13 cellular contexts compared by ENCODE assay signal in genomic region chr22:42945736-42946135, GRCh38.
DNase-seq lines count a peak whose midpoint lies in the region; ATAC-seq and TF ChIP-seq lines count a peak whose summit lies in the region.
"Had no signal": no experiment of that assay in that cellular context is flagged by ENCODE, and none has a peak within 500 bp of the region (broad histone marks: within the 10 kb centered on the region; RNA-seq: fewer than 3 reads in every experiment).

No MANE protein-coding gene starts in this region.

- H3K27me3 ChIP-seq in ascending aorta (no peaks in the 10 kb centered on the region), thyroid gland (no peaks in the 10 kb centered on the region), A673 (replicated peaks; ENCODE audit: insufficient read depth, low read depth, low read length, poor library complexity) (no peaks in the 10 kb centered on the region)

- H3K9me3 Mint-ChIP-seq in activated CD8-positive, alpha-beta T cell treated with anti-CD3 and anti-CD28 coated beads, Interleukin-2, amount 10 ng/mL, durations not matched to agents 7 days and 5 days (ENCODE audit: insufficient read depth) = no peaks in the 10 kb centered on the region
- no peaks in the 10 kb centered on the region for H3K9me3 Mint-ChIP-seq in activated CD8-positive, alpha-beta T cell treated with anti-CD3 and anti-CD28 coated beads for 36 hours
- H3K9me3 Mint-ChIP-seq: activated T-cell treated with anti-CD3 and anti-CD28 coated beads, Interleukin-2, amount 50 U/mL, for 72 hours; stimulated activated naive B cell treated with anti-CD40 and anti-IgM and Interleukin-4, amounts not matched to agents 10 μg/mL and 1 μg/mL and 100 μg/mL, for 72 hours had no signal

- no TSS peak for BruUV-seq in A673 (replicated peaks; lab: Mats Ljungman, UMichigan)

- no peaks in the 10 kb centered on the region for H3K27me3 Mint-ChIP-seq in activated CD8-positive, alpha-beta T cell treated with anti-CD3 and anti-CD28 coated beads, Interleukin-2, amount 10 ng/mL, durations not matched to agents 7 days and 5 days (ENCODE audit: low read depth)
- no peaks in the 10 kb centered on the region for H3K27me3 Mint-ChIP-seq in activated CD8-positive, alpha-beta T cell treated with anti-CD3 and anti-CD28 coated beads for 36 hours
- H3K27me3 Mint-ChIP-seq: stimulated activated naive B cell treated with anti-CD40 and anti-IgM and Interleukin-4, amounts not matched to agents 10 μg/mL and 1 μg/mL and 100 μg/mL, for 72 hours had no signal

- H3K36me3 ChIP-seq in ascending aorta = peaks cover 0 to 3% of the 10 kb centered on the region in 2 donors
- no peaks in the 10 kb centered on the region for H3K36me3 ChIP-seq in thyroid gland
- H3K36me3 ChIP-seq in A673 (ENCODE audit: insufficient read depth, low read length, poor library complexity, severe bottlenecking) = no peaks in the 10 kb centered on the region

- no peak for TF ChIP-seq POLR2A in thyroid gland (IDR thresholded peaks at IDR 0.05)

- H3K4me1 ChIP-seq in ascending aorta (peaks cover 33 to 81% of the 10 kb centered on the region in 2 donors), thyroid gland (peaks cover 42 to 73% of the 10 kb centered on the region in 2 donors), A673 (ENCODE audit: insufficient read depth, low read length, poor library complexity, severe bottlenecking) (peaks cover 36% of the 10 kb centered on the region)

- H3K27ac ChIP-seq in ascending aorta (peak overlapping the region; percentile 64 to 98), thyroid gland (peak overlapping the region in 2 of 3 donors; percentile 3 to 75), A673 (ENCODE audit: low read depth, low read length, poor library complexity, severe bottlenecking) (no peak overlapping the region)

- POLR2A ChIA-PET in activated CD8-positive, alpha-beta T cell treated with anti-CD3 and anti-CD28 coated beads, Interleukin-2, amount 10 ng/mL, durations not matched to agents 7 days and 5 days (lab: Charles Lee) = interaction anchor here (1.2 kb wide), 1 partner anchor 19 kb away, joined by 7 read pairs; no protein-coding TSS in a partner anchor
- POLR2A ChIA-PET in activated CD8-positive, alpha-beta T cell treated with anti-CD3 and anti-CD28 coated beads for 36 hours (lab: Charles Lee) = interaction anchor here (1.2 to 2.0 kb wide), 2 partner anchors 12 to 20 kb away, joined by 4 to 6 read pairs; no protein-coding TSS in a partner anchor
- POLR2A ChIA-PET in A673 (lab: Charles Lee; ENCODE audit: low non-redundant PET) = no interaction called here

- no peak for DNase-seq in activated CD8-positive, alpha-beta T cell treated with anti-CD3 and anti-CD28 coated beads, Interleukin-2, amount 10 ng/mL, durations not matched to agents 7 days and 5 days
- DNase-seq in activated CD8-positive, alpha-beta T cell treated with anti-CD3 and anti-CD28 coated beads for 36 hours = no peak
- peak in 1 of 2 donors; percentile 58 for DNase-seq in ascending aorta (ENCODE audit: low spot score in 2 of 2)
- peak; percentile 48 for DNase-seq in kidney tubule cell (ENCODE audit: low spot score)
- DNase-seq in thyroid gland = no peak
- DNase-seq in NCI-H1417 treated with DMSO at 0.1 percent for 48 hours (lab: John Stamatoyannopoulos, UW) = no peak
- no peak for DNase-seq in T-helper 1 cell
- no peak for DNase-seq in A673 (ENCODE audit: low spot score)
- DNase-seq: EL; NCI-H1048; stimulated activated naive B cell treated with anti-CD40 and anti-IgM and Interleukin-4, amounts not matched to agents 10 μg/mL and 1 μg/mL and 100 μg/mL, for 72 hours had no signal

- H3K4me3 ChIP-seq in ascending aorta (no peak overlapping the region), thyroid gland (replicated peaks in 1 of 3) (no peak overlapping the region), A673 (ENCODE audit: low read depth, low read length, poor library complexity, severe bottlenecking) (no peak overlapping the region)
- H3K4me3 ChIP-seq: A549 had no signal

- no peaks in the 10 kb centered on the region for H3K36me3 Mint-ChIP-seq in activated CD8-positive, alpha-beta T cell treated with anti-CD3 and anti-CD28 coated beads, Interleukin-2, amount 10 ng/mL, durations not matched to agents 7 days and 5 days (ENCODE audit: low read depth)
- no peaks in the 10 kb centered on the region for H3K36me3 Mint-ChIP-seq in activated CD8-positive, alpha-beta T cell treated with anti-CD3 and anti-CD28 coated beads for 36 hours (ENCODE audit: low read depth)

- H3K4me1 Mint-ChIP-seq in activated CD8-positive, alpha-beta T cell treated with anti-CD3 and anti-CD28 coated beads, Interleukin-2, amount 10 ng/mL, durations not matched to agents 7 days and 5 days (ENCODE audit: low read depth) = peaks cover 36% of the 10 kb centered on the region
- peaks cover 41% of the 10 kb centered on the region for H3K4me1 Mint-ChIP-seq in activated CD8-positive, alpha-beta T cell treated with anti-CD3 and anti-CD28 coated beads for 36 hours (ENCODE audit: low read depth)

- H3K9me3 ChIP-seq in ascending aorta = no peaks in the 10 kb centered on the region
- no peaks in the 10 kb centered on the region for H3K9me3 ChIP-seq in thyroid gland
- H3K9me3 ChIP-seq in A673 (ENCODE audit: low read depth, low read length, poor library complexity, severe bottlenecking) = no peaks in the 10 kb centered on the region
- H3K9me3 ChIP-seq: A549 had no signal

- CTCF ChIA-PET in activated CD8-positive, alpha-beta T cell treated with anti-CD3 and anti-CD28 coated beads, Interleukin-2, amount 10 ng/mL, durations not matched to agents 7 days and 5 days (lab: Charles Lee) = interaction anchor here (0.5 to 2.3 kb wide), 4 partner anchors 13 to 94 kb away, joined by 4 to 11 read pairs (median 6); no protein-coding TSS in a partner anchor
- CTCF ChIA-PET in activated CD8-positive, alpha-beta T cell treated with anti-CD3 and anti-CD28 coated beads for 36 hours (lab: Charles Lee) = interaction anchor here (1.2 kb wide), 1 partner anchor 17 kb away, joined by 3 read pairs; no protein-coding TSS in a partner anchor
- CTCF ChIA-PET in A673 (lab: Charles Lee) = no interaction called here

- intact Hi-C loops in activated CD8-positive, alpha-beta T cell treated with anti-CD3 and anti-CD28 coated beads for 36 hours (cut with micrococcal nuclease) = no loop called here
- intact Hi-C loops in ascending aorta (cut with DNase I) = loop anchor here (1.0 to 5.0 kb wide), 2 partner anchors 14 to 38 kb away; no protein-coding TSS in a partner anchor
- intact Hi-C loops in thyroid gland (cut with DNase I) = no loop called here
- intact Hi-C loops in A673 (cut with micrococcal nuclease; ENCODE audit: unreplicated experiment) = no loop called here

- ATAC-seq in activated CD8-positive, alpha-beta T cell treated with anti-CD3 and anti-CD28 coated beads, Interleukin-2, amount 10 ng/mL, durations not matched to agents 7 days and 5 days = peak; percentile 58
- no peak for ATAC-seq in activated CD8-positive, alpha-beta T cell treated with anti-CD3 and anti-CD28 coated beads for 36 hours
- ATAC-seq: A549 had no signal

- no peak overlapping the region for H3K27ac Mint-ChIP-seq in activated CD8-positive, alpha-beta T cell treated with anti-CD3 and anti-CD28 coated beads, Interleukin-2, amount 10 ng/mL, durations not matched to agents 7 days and 5 days
- no peak overlapping the region for H3K27ac Mint-ChIP-seq in activated CD8-positive, alpha-beta T cell treated with anti-CD3 and anti-CD28 coated beads for 36 hours
- H3K27ac Mint-ChIP-seq: activated T-cell treated with anti-CD3 and anti-CD28 coated beads, Interleukin-2, amount 50 U/mL, for 72 hours; stimulated activated naive B cell treated with anti-CD40 and anti-IgM and Interleukin-4, amounts not matched to agents 10 μg/mL and 1 μg/mL and 100 μg/mL, for 72 hours had no signal

- TF ChIP-seq CTCF in activated CD8-positive, alpha-beta T cell treated with anti-CD3 and anti-CD28 coated beads for 36 hours (IDR thresholded peaks at IDR 0.05) = no peak
- TF ChIP-seq CTCF in ascending aorta (IDR thresholded peaks at IDR 0.05) (no peak), thyroid gland (IDR thresholded peaks at IDR 0.05) (no peak), A673 (conservative IDR thresholded peaks at IDR 0.05; ENCODE audit: low read depth, low read length) (no peak)

- H3K4me3 Mint-ChIP-seq in activated CD8-positive, alpha-beta T cell treated with anti-CD3 and anti-CD28 coated beads, Interleukin-2, amount 10 ng/mL, durations not matched to agents 7 days and 5 days = no peak overlapping the region
- H3K4me3 Mint-ChIP-seq in activated CD8-positive, alpha-beta T cell treated with anti-CD3 and anti-CD28 coated beads for 36 hours = no peak overlapping the region
- H3K4me3 Mint-ChIP-seq: activated T-cell treated with anti-CD3 and anti-CD28 coated beads, Interleukin-2, amount 50 U/mL, for 72 hours; stimulated activated naive B cell treated with anti-CD40 and anti-IgM and Interleukin-4, amounts not matched to agents 10 μg/mL and 1 μg/mL and 100 μg/mL, for 72 hours had no signal

- WGBS in thyroid gland, 2 donors = 65 to 74% methylated on average over 5 of the region's 5 CpGs
